ENCODE assay signal across 8 cellular contexts in genomic region chr15:92886229-92886628, GRCh38.
DNase-seq lines count a peak whose midpoint lies in the region; ATAC-seq and TF ChIP-seq lines count a peak whose summit lies in the region.

No MANE protein-coding gene starts in this region.

- DNase-seq in MM.1S (no peak), coronary artery (ENCODE audit: low spot score) (no peak), DMS 273 treated with DMSO at 0.1 percent for 48 hours (lab: John Stamatoyannopoulos, UW) (no peak), hippocampal formation (lab: John Stamatoyannopoulos, UW) (no peak), NCI-H1048 (lab: John Stamatoyannopoulos, UW) (no peak)

- H3K36me3 ChIP-seq in BLaER1 (peaks cover 53% of the 10 kb centered on the region), MM.1S (replicated peaks; ENCODE audit: insufficient read depth, low read length) (peaks cover 26% of the 10 kb centered on the region)

- H3K27me3 ChIP-seq in BLaER1 (no peaks in the 10 kb centered on the region), MM.1S (replicated peaks; ENCODE audit: insufficient read depth, low read length) (no peaks in the 10 kb centered on the region)

- H2AFZ ChIP-seq in MM.1S (ENCODE audit: low read length), result no peak overlapping the region

- H3K4me3 ChIP-seq in BLaER1, result peak overlapping the region; percentile 98; the same call in 1 of the 2 replicates
- H3K4me3 ChIP-seq in MM.1S (ENCODE audit: low read length), result no peak overlapping the region
- H3K4me3 ChIP-seq in coronary artery, result peak overlapping the region; percentile 91

- H3K4me2 ChIP-seq in BLaER1 (peak overlapping the region; percentile 67), MM.1S (ENCODE audit: low read depth, low read length) (peak overlapping the region; percentile 67)

- H3K27ac ChIP-seq in BLaER1 (no peak overlapping the region), MM.1S (ENCODE audit: low read length) (no peak overlapping the region), coronary artery (peak overlapping the region; percentile 36 to 100)

- H3F3A ChIP-seq in MM.1S (ENCODE audit: insufficient read depth, low read length), result peaks cover 8% of the 10 kb centered on the region; the same call in 1 of the 2 replicates

- no peaks in the 10 kb centered on the region; the same call in 1 of the 2 replicates for H3K9me3 ChIP-seq in BLaER1
- no peaks in the 10 kb centered on the region for H3K9me3 ChIP-seq in MM.1S (replicated peaks; ENCODE audit: insufficient read depth, low read length)

- H3K4me1 ChIP-seq in BLaER1 (peaks cover 48% of the 10 kb centered on the region), MM.1S (ENCODE audit: low read length) (peaks cover 27% of the 10 kb centered on the region)

- H3K9me2 ChIP-seq in MM.1S (replicated peaks; ENCODE audit: insufficient read depth, low read length), result no peaks in the 10 kb centered on the region

- H3K9me3 Mint-ChIP-seq in nephron, result no peaks in the 10 kb centered on the region

- peaks cover 71% of the 10 kb centered on the region for H3K36me3 Mint-ChIP-seq in nephron (ENCODE audit: low read depth)

- H3K4me1 Mint-ChIP-seq in nephron, result peaks cover 47% of the 10 kb centered on the region

- no peak for ATAC-seq in HG03457 (IDR thresholded peaks at IDR 0.05; ENCODE audit: unreplicated experiment)

- H3K9ac ChIP-seq in BLaER1 (no peak overlapping the region), MM.1S (ENCODE audit: low read length) (no peak overlapping the region)

- peaks cover 83% of the 10 kb centered on the region for H3K79me2 ChIP-seq in MM.1S (ENCODE audit: low read length)

- no peaks in the 10 kb centered on the region for H3K27me3 Mint-ChIP-seq in nephron (ENCODE audit: low read depth)

- TF ChIP-seq CTCF in MM.1S (IDR thresholded peaks at IDR 0.05; ENCODE audit: low read length) (no peak), coronary artery (IDR thresholded peaks at IDR 0.05) (no peak), nephron (IDR thresholded peaks at IDR 0.05; ENCODE audit: unreplicated experiment in 3 of 3) (no peak)

- H4K20me1 ChIP-seq in BLaER1, result peaks cover 77% of the 10 kb centered on the region
- H4K20me1 ChIP-seq in MM.1S (ENCODE audit: insufficient read depth, low read length), result peaks cover 3% of the 10 kb centered on the region; the same call in 1 of the 2 replicates

- H3K4me3 Mint-ChIP-seq in nephron, result peak overlapping the region; percentile 92 to 99 (median 98)

- peak overlapping the region; percentile 81 to 88 (median 84) for H3K27ac Mint-ChIP-seq in nephron

Comparison
In these comparisons a context has a peak if more than half of its experiments do, and no peak if none do; other contexts are left out.
1. H3K27ac ChIP-seq: peak in coronary artery (2 of 2); none in BLaER1 (single experiment) and MM.1S (single experiment).